15 cellular contexts compared by ENCODE assay signal in the genomic region with DNA sequence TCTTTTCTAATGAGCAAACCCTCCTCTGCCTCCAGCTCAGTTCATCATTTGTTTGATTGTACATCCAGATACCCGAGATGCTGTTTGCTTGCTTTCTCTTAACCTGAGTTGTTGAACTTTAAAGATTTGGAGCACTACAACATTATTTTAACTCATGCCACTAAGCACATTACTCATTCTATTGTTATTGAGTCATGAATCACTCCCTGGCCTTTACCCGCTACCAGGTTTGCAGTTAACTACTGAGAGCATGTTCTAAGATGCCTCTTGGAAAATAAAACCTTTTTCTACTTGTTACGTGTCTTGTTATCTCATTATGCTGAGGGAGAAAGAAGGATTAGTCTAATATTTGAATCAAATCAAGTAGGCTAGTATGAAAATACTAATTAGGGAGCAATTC.
"Had no signal": no experiment of that assay in that cellular context is flagged by ENCODE, and none has a peak within 500 bp of the region (broad histone marks: within the 10 kb centered on the region; RNA-seq: fewer than 3 reads in every experiment).

No MANE protein-coding gene starts in this region.

- H3K4me1 ChIP-seq: breast epithelium, lower lobe of right lung, psoas muscle, sigmoid colon, spleen had no signal

- ATAC-seq: left cardiac atrium; lower lobe of right lung; psoas muscle; stimulated activated naive CD8-positive, alpha-beta T cell treated with anti-CD3 and anti-CD28 coated beads, Interleukin-15, amount 100 ng/mL, for 72 hours had no signal

- H3K36me3 ChIP-seq: breast epithelium, lower lobe of right lung, sigmoid colon, spleen had no signal

- DNase-seq: activated CD4-positive, CD25-positive, alpha-beta regulatory T cell treated with anti-CD3 and anti-CD28 coated beads, Interleukin-2, amount 50 U/mL, for 72 hours; activated naive CD4-positive, alpha-beta T cell; activated naive CD8-positive, alpha-beta T cell treated with anti-CD3 and anti-CD28 coated beads, Interleukin-2, amount 10 ng/mL, durations not matched to agents 7 days and 5 days; anterior cingulate cortex; endodermal cell; foreskin fibroblast; left cardiac atrium; lower lobe of right lung; psoas muscle; sigmoid colon; spleen; stimulated activated naive CD8-positive, alpha-beta T cell treated with anti-CD3 and anti-CD28 coated beads, Interleukin-15, amount 100 ng/mL, for 72 hours; T-helper 1 cell; T1000 had no signal

- H3K27me3 ChIP-seq: breast epithelium, sigmoid colon, spleen had no signal

- H3K27ac ChIP-seq: breast epithelium, lower lobe of right lung, psoas muscle, sigmoid colon, spleen had no signal

- H3K9me3 ChIP-seq: breast epithelium, lower lobe of right lung, psoas muscle, sigmoid colon, spleen had no signal

- H3K4me3 ChIP-seq: breast epithelium, lower lobe of right lung, psoas muscle, sigmoid colon, spleen had no signal
